18 cellular contexts compared by ENCODE assay signal in genomic region chr16:30524575-30525571, GRCh38. TPM values are rescaled to one million over a fixed set of nuclear protein-coding genes. Genes with fewer than 3 reads are reported as not detected.
A peak's percentile ranks its signal among the peaks of the same experiment; 100 is the strongest.
DNase-seq lines count a peak whose midpoint lies in the region; ATAC-seq and TF ChIP-seq lines count a peak whose summit lies in the region.
"Had no signal": no experiment of that assay in that cellular context is flagged by ENCODE, and none has a peak within 500 bp of the region (broad histone marks: within the 10 kb centered on the region; RNA-seq: fewer than 3 reads in every experiment).

No MANE protein-coding gene starts in this region.

- H3K14ac ChIP-seq in mesenchymal stem cell (ENCODE audit: low read length in 2 of 2), result no peak overlapping the region

- H2BK120ac ChIP-seq in mesenchymal stem cell (ENCODE audit: low read depth, low read length), result no peak overlapping the region

- no peak overlapping the region for H3K23ac ChIP-seq in mesenchymal stem cell (ENCODE audit: low read length in 2 of 2)

- H3K27me3 ChIP-seq in left ventricle myocardium inferior (ENCODE audit: low read depth), result no peaks in the 10 kb centered on the region
- no peaks in the 10 kb centered on the region for H3K27me3 ChIP-seq in right atrium auricular region
- H3K27me3 ChIP-seq in mesenchymal stem cell (ENCODE audit: control insufficient read depth in 1 of 2, insufficient read depth in 1 of 2, low read length in 2 of 2), result peaks cover 0 to under 1% of the 10 kb centered on the region in 2 experiments
- no peaks in the 10 kb centered on the region for H3K27me3 ChIP-seq in sigmoid colon
- H3K27me3 ChIP-seq: BE2C, brain microvascular endothelial cell, vagina had no signal

- ATAC-seq in stimulated activated memory B cell treated with anti-CD40 and anti-IgM and Interleukin-4, amounts not matched to agents 10 μg/mL and 1 μg/mL and 100 μg/mL, for 72 hours, result no peak
- ATAC-seq in GM18498 (IDR thresholded peaks at IDR 0.05; ENCODE audit: unreplicated experiment), result no peak

- H3K4me3 ChIP-seq in left ventricle myocardium inferior, result peak overlapping the region; percentile 76
- no peak overlapping the region for H3K4me3 ChIP-seq in right atrium auricular region
- H3K4me3 ChIP-seq in SK-N-MC, result 0 out of 2 replicates have a peak overlapping the region, but pooled peaks have one; percentile 2
- H3K4me3 ChIP-seq in mesenchymal stem cell (ENCODE audit: insufficient read depth in 1 of 2, low read depth in 1 of 2, low read length in 2 of 2), result peak overlapping the region in 1 of 2 experiments; percentile 10
- H3K4me3 ChIP-seq in sigmoid colon, result no peak overlapping the region

- H3K36me3 ChIP-seq in left ventricle myocardium inferior, result peaks cover 10% of the 10 kb centered on the region
- no peaks in the 10 kb centered on the region for H3K36me3 ChIP-seq in right atrium auricular region
- no peaks in the 10 kb centered on the region for H3K36me3 ChIP-seq in SK-N-MC (ENCODE audit: insufficient read depth, low read length)
- peaks cover 8 to 14% of the 10 kb centered on the region in 2 experiments for H3K36me3 ChIP-seq in mesenchymal stem cell (ENCODE audit: control insufficient read depth in 1 of 2, insufficient read depth in 2 of 2, low read depth in 1 of 2, low read length in 2 of 2)
- H3K36me3 ChIP-seq in sigmoid colon, result peaks cover 0 to 8% (median 0%) of the 10 kb centered on the region in 4 donors
- H3K36me3 ChIP-seq: vagina had no signal

- H3K79me1 ChIP-seq in mesenchymal stem cell (replicated peaks; ENCODE audit: low read length, poor library complexity, severe bottlenecking), result peaks cover 12% of the 10 kb centered on the region

- H3K4ac ChIP-seq in mesenchymal stem cell (ENCODE audit: low read depth in 1 of 2, low read length in 2 of 2), result no peak overlapping the region

- H2BK12ac ChIP-seq in mesenchymal stem cell (ENCODE audit: low read length in 2 of 2), result no peak overlapping the region

- H3K36me3 Mint-ChIP-seq in stimulated activated memory B cell treated with anti-CD40 and anti-IgM and Interleukin-4, amounts not matched to agents 10 μg/mL and 1 μg/mL and 100 μg/mL, for 72 hours, result peaks cover 25% of the 10 kb centered on the region

- H3K18ac ChIP-seq in mesenchymal stem cell (ENCODE audit: low read depth in 1 of 2, low read length in 2 of 2), result no peak overlapping the region

- peak overlapping the region; percentile 45 for H3K4me3 Mint-ChIP-seq in stimulated activated memory B cell treated with anti-CD40 and anti-IgM and Interleukin-4, amounts not matched to agents 10 μg/mL and 1 μg/mL and 100 μg/mL, for 72 hours

- peaks cover 50% of the 10 kb centered on the region for H3K4me1 ChIP-seq in left ventricle myocardium inferior
- H3K4me1 ChIP-seq in right atrium auricular region, result peaks cover 0 to 37% of the 10 kb centered on the region in 2 donors
- H3K4me1 ChIP-seq in mesenchymal stem cell (ENCODE audit: control insufficient read depth, insufficient read depth, low read depth, low read length), result peaks cover 26% of the 10 kb centered on the region
- peaks cover 0 to 26% (median 14%) of the 10 kb centered on the region in 4 donors for H3K4me1 ChIP-seq in sigmoid colon

- H4K8ac ChIP-seq in mesenchymal stem cell (ENCODE audit: low read length), result no peak overlapping the region

- H2BK15ac ChIP-seq in mesenchymal stem cell (ENCODE audit: low read depth, poor library complexity, severe bottlenecking), result peak overlapping the region; percentile 52

- H3K4me2 ChIP-seq in mesenchymal stem cell (ENCODE audit: low read length, poor library complexity, severe bottlenecking), result no peak overlapping the region

- H2BK5ac ChIP-seq in mesenchymal stem cell (ENCODE audit: low read depth, low read length, poor library complexity, severe bottlenecking), result no peak overlapping the region

- H3K9me3 ChIP-seq in left ventricle myocardium inferior (replicated peaks) (no peaks in the 10 kb centered on the region), right atrium auricular region (no peaks in the 10 kb centered on the region), SK-N-MC (ENCODE audit: low read depth, low read length) (no peaks in the 10 kb centered on the region), mesenchymal stem cell (ENCODE audit: control insufficient read depth, low read length) (no peaks in the 10 kb centered on the region), sigmoid colon (no peaks in the 10 kb centered on the region)
- H3K9me3 ChIP-seq: BE2C, vagina had no signal

- peak overlapping the region; percentile 98 for H3K27ac ChIP-seq in left ventricle myocardium inferior (replicated peaks)
- no peak overlapping the region for H3K27ac ChIP-seq in right atrium auricular region
- no peak overlapping the region for H3K27ac ChIP-seq in SK-N-MC
- no peak overlapping the region for H3K27ac ChIP-seq in mesenchymal stem cell (ENCODE audit: low read length, poor library complexity, severe bottlenecking)
- H3K27ac ChIP-seq in sigmoid colon, result peak overlapping the region in 1 of 4 donors; percentile 100
- H3K27ac ChIP-seq: brain microvascular endothelial cell had no signal

- TF ChIP-seq POLR2A in sigmoid colon (IDR thresholded peaks at IDR 0.05), result no peak

- no peaks in the 10 kb centered on the region for H3K9me3 Mint-ChIP-seq in stimulated activated memory B cell treated with anti-CD40 and anti-IgM and Interleukin-4, amounts not matched to agents 10 μg/mL and 1 μg/mL and 100 μg/mL, for 72 hours

- 96% methylated on average over 60 of the region's 60 CpGs for WGBS in mesenchymal stem cell
- 94 to 95% methylated on average over 60 of the region's 60 CpGs for WGBS in sigmoid colon, 2 donors

- H3K27me3 Mint-ChIP-seq in stimulated activated memory B cell treated with anti-CD40 and anti-IgM and Interleukin-4, amounts not matched to agents 10 μg/mL and 1 μg/mL and 100 μg/mL, for 72 hours, result no peaks in the 10 kb centered on the region

- H3K4me1 Mint-ChIP-seq in stimulated activated memory B cell treated with anti-CD40 and anti-IgM and Interleukin-4, amounts not matched to agents 10 μg/mL and 1 μg/mL and 100 μg/mL, for 72 hours, result peaks cover 34% of the 10 kb centered on the region

- TF ChIP-seq EP300 in sigmoid colon (IDR thresholded peaks at IDR 0.05), result no peak

- no peak overlapping the region for H2AFZ ChIP-seq in mesenchymal stem cell (ENCODE audit: low read depth, low read length)

- H3K9ac ChIP-seq in SK-N-MC (ENCODE audit: insufficient read length) (no peak overlapping the region), mesenchymal stem cell (ENCODE audit: low read length) (no peak overlapping the region)

- TF ChIP-seq CTCF in left ventricle myocardium inferior (IDR thresholded peaks at IDR 0.05; ENCODE audit: borderline replicate concordance) (no peak), right atrium auricular region (IDR thresholded peaks at IDR 0.05) (no peak), sigmoid colon (IDR thresholded peaks at IDR 0.05) (no peak)

- DNase-seq in left ventricle myocardium inferior (no peak), right atrium auricular region (ENCODE audit: low spot score) (no peak), SK-N-MC (ENCODE audit: low read depth, low spot score) (no peak), mesenchymal stem cell (no peak), SIG-M5 (lab: John Stamatoyannopoulos, UW) (no peak), sigmoid colon (no peak)
- DNase-seq: BE2C; effector CD4-positive, alpha-beta T cell; GOT3; NCI-H2029 treated with DMSO at 0.1 percent for 48 hours; stimulated activated CD4-positive, alpha-beta T cell treated with anti-CD3 and anti-CD28 coated beads, Interleukin-4, amount 100 ng/mL, for 24 hours; stimulated activated naive CD4-positive, alpha-beta T cell treated with Interleukin-2 at 50 U/mL for 16 hours had no signal

- intact Hi-C loops in left ventricle myocardium inferior (cut with micrococcal nuclease) (loop anchor here (10.0 kb wide), 1 partner anchor 80 kb away; the partner anchor contains the start of gene SEPHS2), sigmoid colon (cut with DNase I) (loop anchor here (5.0 kb wide), 1 partner anchor 78 kb away; the partner anchor contains the start of gene SEPHS2)

- no peak overlapping the region for H4K91ac ChIP-seq in mesenchymal stem cell (ENCODE audit: low read length)

- H3K27ac Mint-ChIP-seq in stimulated activated memory B cell treated with anti-CD40 and anti-IgM and Interleukin-4, amounts not matched to agents 10 μg/mL and 1 μg/mL and 100 μg/mL, for 72 hours, result no peak overlapping the region

- H2AK5ac ChIP-seq in mesenchymal stem cell (ENCODE audit: low read length, severe bottlenecking), result no peak overlapping the region

RNA-seq across cellular contexts. Expression of gene ZNF768, which starts 1.5 kb away (rescaled TPM):
- total RNA-seq in left ventricle myocardium inferior, result 61.1 TPM
- total RNA-seq in right atrium auricular region, result 10 to 100 TPM; 41.1 to 51.4 TPM
- 21.3 TPM for polyA plus RNA-seq in mesenchymal stem cell (2013, experiment 1 of 2)
- 20.6 TPM for polyA plus RNA-seq in mesenchymal stem cell (2013, experiment 2 of 2)
- total RNA-seq in sigmoid colon, result 10 to 100 TPM; 32.4 to 55.9 (median 42.7) TPM
- polyA plus RNA-seq in sigmoid colon, result 10 to 100 TPM; 46.2 to 61.0 (median 54.8) TPM

RNA-seq across cellular contexts. Expression of gene ZNF747, which starts 9.8 kb away (rescaled TPM):
- 8.9 TPM for total RNA-seq in left ventricle myocardium inferior
- 10 to 100 TPM; 13.3 to 16.2 TPM for total RNA-seq in right atrium auricular region
- polyA plus RNA-seq in mesenchymal stem cell (2013, experiment 1 of 2), result 2.6 TPM
- 3.0 TPM for polyA plus RNA-seq in mesenchymal stem cell (2013, experiment 2 of 2)
- total RNA-seq in sigmoid colon, result 10 to 100 TPM; 10.3 to 15.5 (median 13.1) TPM
- polyA plus RNA-seq in sigmoid colon, result 10 to 100 TPM in 1 of 3 donors, 1 to 10 TPM in 2; 6.0 to 12.0 (median 8.3) TPM

RNA-seq across cellular contexts. Expression of gene ZNF764, which starts 33.3 kb away (rescaled TPM):
- total RNA-seq in left ventricle myocardium inferior (8.9 TPM), right atrium auricular region (10 to 100 TPM; 12.0 to 16.9 TPM), sigmoid colon (1 to 10 TPM; 6.1 to 8.6 (median 8.1) TPM)
- 6.1 TPM for polyA plus RNA-seq in mesenchymal stem cell (2013, experiment 1 of 2)
- polyA plus RNA-seq in mesenchymal stem cell (2013, experiment 2 of 2), result 5.7 TPM
- 1 to 10 TPM; 3.5 to 7.7 (median 4.8) TPM for polyA plus RNA-seq in sigmoid colon

RNA-seq across cellular contexts. Expression of gene ZNF688, which starts 46.6 kb away (rescaled TPM):
- total RNA-seq in left ventricle myocardium inferior, result 10.8 TPM
- total RNA-seq in right atrium auricular region, result 10 to 100 TPM in 1 of 2 donors, 1 to 10 TPM in 1; 9.6 to 13.5 TPM
- polyA plus RNA-seq in mesenchymal stem cell (2013, experiment 1 of 2), result 6.7 TPM
- polyA plus RNA-seq in mesenchymal stem cell (2013, experiment 2 of 2), result 7.8 TPM
- 10 to 100 TPM; 21.9 to 32.8 (median 25.4) TPM for total RNA-seq in sigmoid colon
- polyA plus RNA-seq in sigmoid colon, result 10 to 100 TPM; 16.7 to 22.8 (median 18.0) TPM

RNA-seq across cellular contexts. Expression of gene ITGAL, which starts 52.3 kb away (rescaled TPM):
- 2.4 TPM for total RNA-seq in left ventricle myocardium inferior
- total RNA-seq in right atrium auricular region, result 1 to 10 TPM; 2.0 to 2.6 TPM
- not detected for polyA plus RNA-seq in mesenchymal stem cell (2013, experiment 1 of 2)
- polyA plus RNA-seq in mesenchymal stem cell (2013, experiment 2 of 2), result 0.07 TPM
- 1 to 10 TPM; 1.1 to 3.8 (median 2.6) TPM for total RNA-seq in sigmoid colon
- polyA plus RNA-seq in sigmoid colon, result 10 to 100 TPM in 1 of 3 donors, 1 to 10 TPM in 1, under 1 TPM in 1; 0.60 to 20.7 (median 2.8) TPM
- total RNA-seq: fibroblast of villous mesenchyme, renal cortical epithelial cell had no signal

Comparison
In these comparisons a context has a peak if more than half of its experiments do, and no peak if none do; other contexts are left out.
1. H3K4me3 ChIP-seq: peak in left ventricle myocardium inferior (single experiment) and SK-N-MC (single experiment); none in right atrium auricular region (0 of 2) and sigmoid colon (0 of 4).